Comparison of ENCODE assay signal across 16 cellular contexts in genomic region chr4:6773106-6773505, GRCh38. TPM values are rescaled to one million over a fixed set of nuclear protein-coding genes. Genes with fewer than 3 reads are reported as not detected.
DNase-seq lines count a peak whose midpoint lies in the region; ATAC-seq, FAIRE-seq and TF ChIP-seq lines count a peak whose summit lies in the region.
"Had no signal": no experiment of that assay in that cellular context is flagged by ENCODE, and none has a peak within 500 bp of the region (broad histone marks: within the 10 kb centered on the region; RNA-seq: fewer than 3 reads in every experiment).

No MANE protein-coding gene starts in this region.

- no peaks in the 10 kb centered on the region for H3K9me2 ChIP-seq in PC-3 (replicated peaks; ENCODE audit: low read length)

- POLR2A ChIA-PET in PC-3 (lab: Charles Lee; ENCODE audit: unreplicated experiment) = no interaction called here
- POLR2A ChIA-PET in HepG2 (lab: Yijun Ruan, JAX) = interaction anchor here (1.3 to 9.3 kb wide), 2 partner anchors 22 to 63 kb away, joined by 4 to 207 read pairs; partner anchors contain the start of gene MRFAP1L1

- intact Hi-C loops in PC-3 (cut with micrococcal nuclease) = no loop called here
- intact Hi-C loops in HepG2 (cut with micrococcal nuclease; ENCODE audit: unreplicated experiment) = no loop called here

- TF ChIP-seq RAD21 in HepG2 (CRISPR knock-in tag; IDR thresholded peaks at IDR 0.05) = no peak

- H3K4me3 ChIP-seq in PC-3 (ENCODE audit: low read length) (no peak overlapping the region), HepG2 (replicated peaks in 1 of 3; ENCODE audit: insufficient read depth in 1 of 3, low read depth in 2 of 3, low read length in 3 of 3) (peak overlapping the region in 1 of 3 experiments; percentile 7; a peak in 2 of 6 replicates), suprapubic skin (no peak overlapping the region)
- H3K4me3 ChIP-seq: skin epidermis had no signal

- H2AFZ ChIP-seq in PC-3 (ENCODE audit: low read length) (0 out of 2 replicates have a peak overlapping the region, but pooled peaks have one; percentile 21), HepG2 (ENCODE audit: low read length) (peak overlapping the region; percentile 28)

- BruUV-seq in PC-3 (replicated peaks; lab: Mats Ljungman, UMichigan) (no TSS peak), HepG2 (replicated peaks; lab: Mats Ljungman, UMichigan) (no TSS peak)

- H3K9me3 ChIP-seq in PC-3 (ENCODE audit: low read length) (no peaks in the 10 kb centered on the region), HepG2 (ENCODE audit: low read length) (no peaks in the 10 kb centered on the region), suprapubic skin (no peaks in the 10 kb centered on the region)

- 38% methylated on average over 3 of the region's 6 CpGs for WGBS in HepG2 (ENCODE audit: low lambda C conversion rate)
- WGBS in suprapubic skin = 46% methylated on average over 6 of the region's 6 CpGs

- CTCF ChIA-PET in PC-3 (lab: Charles Lee) (no interaction called here), HepG2 (lab: Yijun Ruan, JAX; ENCODE audit: low intra/inter-chr PET ratio, low total read pairs) (no interaction called here)

- ATAC-seq in PC-3 = no peak
- no peak for ATAC-seq in HepG2
- ATAC-seq: activated naive CD4-positive, alpha-beta T cell treated with anti-CD3 and anti-CD28 coated beads, Interleukin-2, amount 50 U/mL, for 72 hours; natural killer cell treated with Interleukin-12 subunit alpha and Interleukin-12 subunit beta and Interleukin-15 and Interleukin-18, amount 100 ng/mL, for 72 hours had no signal

- 0 out of 2 replicates have a peak overlapping the region, but pooled peaks have one; percentile 26 for H3K9ac ChIP-seq in PC-3 (ENCODE audit: low read length)
- H3K9ac ChIP-seq in HepG2 (ENCODE audit: insufficient read depth, low read depth, low read length) = no peak overlapping the region

- in situ Hi-C loops in T47D (cut with HindIII; ENCODE audit: low pct_unique_long_range_greater_than_20kb, low sequenced_read_pairs) = no loop called here
- in situ Hi-C loops in HepG2 (cut with HindIII; ENCODE audit: extremely low pct_ligation_motif_present, low pct_unique_long_range_greater_than_20kb) = no loop called here

- H3K4me1 ChIP-seq in PC-3 (ENCODE audit: insufficient read depth, low read length) = peaks cover 26% of the 10 kb centered on the region
- H3K4me1 ChIP-seq in HepG2 (ENCODE audit: insufficient read depth, low read length) = peaks cover 96% of the 10 kb centered on the region
- H3K4me1 ChIP-seq in suprapubic skin = peaks cover 36% of the 10 kb centered on the region

- H3K27ac ChIP-seq in PC-3 (ENCODE audit: low read length) (peak overlapping the region; percentile 59), HepG2 (ENCODE audit: extremely low read length, insufficient read depth, low read length) (no peak overlapping the region), suprapubic skin (peak overlapping the region; percentile 34)

- TF ChIP-seq POLR2A in HepG2 (IDR thresholded peaks at IDR 0.05; ENCODE audit: insufficient read depth in 1 of 2, low read depth in 2 of 2, low read length in 2 of 2) (no peak), suprapubic skin (IDR thresholded peaks at IDR 0.05) (no peak)

- H3K27me3 ChIP-seq in PC-3 (ENCODE audit: low read length) (no peaks in the 10 kb centered on the region), HepG2 (ENCODE audit: control insufficient read depth in 1 of 2, insufficient read depth in 2 of 2, low read length in 2 of 2) (no peaks in the 10 kb centered on the region), suprapubic skin (no peaks in the 10 kb centered on the region)

- H3K36me3 ChIP-seq in PC-3 (ENCODE audit: low read depth, low read length) = no peaks in the 10 kb centered on the region
- no peaks in the 10 kb centered on the region for H3K36me3 ChIP-seq in HepG2 (replicated peaks in 1 of 2; ENCODE audit: control insufficient read depth in 1 of 2, insufficient read depth in 2 of 2, low read length in 2 of 2)
- no peaks in the 10 kb centered on the region for H3K36me3 ChIP-seq in suprapubic skin

- TF ChIP-seq CTCF in PC-3 (conservative IDR thresholded peaks at IDR 0.05; ENCODE audit: low read depth, low read length) = no peak
- no peak for TF ChIP-seq CTCF in HepG2 (CRISPR knock-in tag; IDR thresholded peaks at IDR 0.05)
- TF ChIP-seq CTCF in suprapubic skin (IDR thresholded peaks at IDR 0.05) = no peak

- H3F3A ChIP-seq in PC-3 (ENCODE audit: low read length, unreplicated experiment) = no peaks in the 10 kb centered on the region

- no peak for TF ChIP-seq EP300 in HepG2 (IDR thresholded peaks at IDR 0.05; ENCODE audit: low read depth in 2 of 2, low read length in 2 of 2)
- TF ChIP-seq EP300 in HepG2 (CRISPR knock-in tag; IDR thresholded peaks at IDR 0.05; ENCODE audit: borderline replicate concordance) = no peak
- no peak for TF ChIP-seq EP300 in suprapubic skin (IDR thresholded peaks at IDR 0.05)

- H4K20me1 ChIP-seq in PC-3 (ENCODE audit: low read length) (no peaks in the 10 kb centered on the region), HepG2 (ENCODE audit: insufficient read depth, low read length) (no peaks in the 10 kb centered on the region)

- H3K79me2 ChIP-seq in PC-3 (ENCODE audit: low read length) = no peaks in the 10 kb centered on the region
- H3K79me2 ChIP-seq in HepG2 (ENCODE audit: insufficient read depth, low read length) = no peaks in the 10 kb centered on the region

- FAIRE-seq in HepG2 (lab: Jason Lieb, UNC) (peak; percentile 42), frontal cortex (lab: Jason Lieb, UNC) (no peak)
- FAIRE-seq: G401.6 had no signal

- H3K4me2 ChIP-seq in PC-3 (ENCODE audit: low read length) = peak overlapping the region; percentile 16; the same call in 1 of the 2 replicates
- H3K4me2 ChIP-seq in HepG2 (ENCODE audit: low read depth, low read length) = peak overlapping the region; percentile 70

- DNase-seq in PC-3 = peak; percentile 51
- DNase-seq in T47D (ENCODE audit: low read depth in 1 of 2, low spot score in 1 of 2) = peak; percentile 56 to 93
- DNase-seq in HepG2 (ENCODE audit: low spot score) = no peak
- peak in 1 of 2 donors; percentile 73 for DNase-seq in suprapubic skin (ENCODE audit: low spot score in 2 of 2)
- DNase-seq in COLO829 (ENCODE audit: low spot score) = no peak
- no peak for DNase-seq in NCI-H2171 (lab: John Stamatoyannopoulos, UW)
- DNase-seq in frontal cortex (ENCODE audit: low spot score in 2 of 2) = no peak
- DNase-seq: activated CD4-positive, CD25-positive, alpha-beta regulatory T cell treated with anti-CD3 and anti-CD28 coated beads, Interleukin-2, amount 50 U/mL, for 72 hours; CD4-positive, alpha-beta memory T cell; immature natural killer cell; NCI-H226; SW 1271 had no signal

RNA-seq across cellular contexts. Expression of gene KIAA0232, which starts 9.4 kb away (rescaled TPM):
- total RNA-seq in PC-3 (2014; rRNA removed) (5.5 and 5.6 TPM in 2 replicates), HepG2 (2016; rRNA removed; fragmentation: Illumina TruSeq; extraction: Trizol) (17.1 and 24.1 TPM in 2 replicates), suprapubic skin (10 to 100 TPM; 27.6 to 34.1 (median 32.7) TPM), frontal cortex (44.4 TPM)
- total RNA-seq in HepG2 (2016; cell fraction: cytosol; rRNA removed; fragmentation: Illumina TruSeq; extraction: Trizol; ENCODE audit: low read depth) = 10.8 and 11.4 TPM in 2 replicates
- total RNA-seq in HepG2 (2016; cell fraction: insoluble cytoplasmic fraction; rRNA removed; fragmentation: Illumina TruSeq; extraction: Trizol) = 17.2 and 22.3 TPM in 2 replicates
- total RNA-seq in HepG2 (2016; cell fraction: membrane; rRNA removed; fragmentation: Illumina TruSeq; extraction: Trizol) = 11.9 and 12.9 TPM in 2 replicates
- 25.6 and 32.5 TPM in 2 replicates for total RNA-seq in HepG2 (2016; cell fraction: nucleus; rRNA removed; fragmentation: Illumina TruSeq; extraction: Trizol)
- 7.8 and 8.1 TPM in 2 replicates for polyA plus RNA-seq in HepG2 (2011; rRNA removed)
- polyA plus RNA-seq in HepG2 (2011; cell fraction: cytosol; rRNA removed) = 3.8 and 5.9 TPM in 2 replicates
- 9.7 and 12.4 TPM in 2 replicates for polyA plus RNA-seq in HepG2 (2011; cell fraction: nucleus; rRNA removed)
- 10.7 and 10.9 TPM in 2 replicates for polyA plus RNA-seq in HepG2 (2012)
- polyA plus RNA-seq in HepG2 (2016; cell fraction: cytosol; fragmentation: Illumina TruSeq; extraction: Trizol; ENCODE audit: low read depth) = 0.92 and 1.4 TPM in 2 replicates
- 13.7 and 13.8 TPM in 2 replicates for polyA plus RNA-seq in HepG2 (2016; cell fraction: insoluble cytoplasmic fraction; fragmentation: Illumina TruSeq; extraction: Trizol; ENCODE audit: low read depth)
- polyA plus RNA-seq in HepG2 (2016; cell fraction: membrane; fragmentation: Illumina TruSeq; extraction: Trizol; ENCODE audit: low read depth) = 2.4 and 2.8 TPM in 2 replicates
- 20.4 and 20.5 TPM in 2 replicates for polyA plus RNA-seq in HepG2 (2016; cell fraction: nucleus; fragmentation: Illumina TruSeq; extraction: Trizol; ENCODE audit: insufficient read depth, low read depth)
- 22.4 and 23.8 TPM in 2 replicates for polyA minus RNA-seq in HepG2 (2011; rRNA and poly(A)+ RNA removed; ENCODE audit: low replicate concordance)
- polyA minus RNA-seq in HepG2 (2011; cell fraction: cytosol; rRNA and poly(A)+ RNA removed) = 6.6 and 9.1 TPM in 2 replicates
- polyA minus RNA-seq in HepG2 (2011; cell fraction: nucleus; rRNA and poly(A)+ RNA removed) = 29.7 and 41.5 TPM in 2 replicates

RNA-seq across cellular contexts. Expression of gene BLOC1S4, which starts 57.1 kb away (rescaled TPM):
- total RNA-seq in PC-3 (2014; rRNA removed) = 14.0 and 19.9 TPM in 2 replicates
- 18.7 and 20.9 TPM in 2 replicates for total RNA-seq in HepG2 (2016; rRNA removed; fragmentation: Illumina TruSeq; extraction: Trizol)
- total RNA-seq in HepG2 (2016; cell fraction: cytosol; rRNA removed; fragmentation: Illumina TruSeq; extraction: Trizol; ENCODE audit: low read depth) = 4.7 and 6.1 TPM in 2 replicates
- 19.1 and 20.1 TPM in 2 replicates for total RNA-seq in HepG2 (2016; cell fraction: insoluble cytoplasmic fraction; rRNA removed; fragmentation: Illumina TruSeq; extraction: Trizol)
- 11.7 and 12.0 TPM in 2 replicates for total RNA-seq in HepG2 (2016; cell fraction: membrane; rRNA removed; fragmentation: Illumina TruSeq; extraction: Trizol)
- 7.6 and 7.9 TPM in 2 replicates for total RNA-seq in HepG2 (2016; cell fraction: nucleus; rRNA removed; fragmentation: Illumina TruSeq; extraction: Trizol)
- polyA plus RNA-seq in HepG2 (2011; rRNA removed) = 15.5 and 17.6 TPM in 2 replicates
- 19.4 and 26.2 TPM in 2 replicates for polyA plus RNA-seq in HepG2 (2011; cell fraction: cytosol; rRNA removed)
- 9.3 and 10.5 TPM in 2 replicates for polyA plus RNA-seq in HepG2 (2011; cell fraction: nucleus; rRNA removed)
- 10.5 and 11.1 TPM in 2 replicates for polyA plus RNA-seq in HepG2 (2012)
- 3.6 and 4.1 TPM in 2 replicates for polyA plus RNA-seq in HepG2 (2016; cell fraction: cytosol; fragmentation: Illumina TruSeq; extraction: Trizol; ENCODE audit: low read depth)
- polyA plus RNA-seq in HepG2 (2016; cell fraction: insoluble cytoplasmic fraction; fragmentation: Illumina TruSeq; extraction: Trizol; ENCODE audit: low read depth) = 22.2 and 23.4 TPM in 2 replicates
- polyA plus RNA-seq in HepG2 (2016; cell fraction: membrane; fragmentation: Illumina TruSeq; extraction: Trizol; ENCODE audit: low read depth) = 7.5 and 8.0 TPM in 2 replicates
- 10.3 and 14.0 TPM in 2 replicates for polyA plus RNA-seq in HepG2 (2016; cell fraction: nucleus; fragmentation: Illumina TruSeq; extraction: Trizol; ENCODE audit: insufficient read depth, low read depth)
- polyA minus RNA-seq in HepG2 (2011; rRNA and poly(A)+ RNA removed; ENCODE audit: low replicate concordance) = 5.1 and 16.2 TPM in 2 replicates
- polyA minus RNA-seq in HepG2 (2011; cell fraction: cytosol; rRNA and poly(A)+ RNA removed) = 9.3 and 9.9 TPM in 2 replicates
- 5.5 and 7.0 TPM in 2 replicates for polyA minus RNA-seq in HepG2 (2011; cell fraction: nucleus; rRNA and poly(A)+ RNA removed)
- total RNA-seq in suprapubic skin = 10 to 100 TPM in 3 of 4 donors, 1 to 10 TPM in 1; 5.1 to 20.2 (median 14.8) TPM
- total RNA-seq in frontal cortex = 10.2 TPM

Comparison
In these comparisons a context has a peak if more than half of its experiments do, and no peak if none do; other contexts are left out.
1. DNase-seq: peak in PC-3 (single experiment) and T47D (2 of 2); none in HepG2 (single experiment), COLO829 (single experiment), NCI-H2171 (single experiment) and frontal cortex (0 of 2).